ENCODE assay signal across 10 cellular contexts in genomic region chr13:114108141-114108761, GRCh38. TPM values are rescaled to one million over a fixed set of nuclear protein-coding genes. Genes with fewer than 3 reads are reported as not detected.
DNase-seq lines count a peak whose midpoint lies in the region; ATAC-seq and TF ChIP-seq lines count a peak whose summit lies in the region.
"Had no signal": no experiment of that assay in that cellular context is flagged by ENCODE, and none has a peak within 500 bp of the region (broad histone marks: within the 10 kb centered on the region; RNA-seq: fewer than 3 reads in every experiment).

No MANE protein-coding gene starts in this region.

- H3K4me3 Mint-ChIP-seq in activated naive CD4-positive, alpha-beta T cell treated with anti-CD3 and anti-CD28 coated beads, Interleukin-2, amount 50 U/mL, for 24 hours = peak overlapping the region; percentile 83
- no peak overlapping the region for H3K4me3 Mint-ChIP-seq in memory B cell

- intact Hi-C loops in stomach (cut with DNase I; ENCODE audit: low total_unique reads) = no loop called here

- no peak for TF ChIP-seq POLR2A in stomach (IDR thresholded peaks at IDR 0.05)

- H3K27ac ChIP-seq in stomach = peak overlapping the region in 3 of 5 donors; percentile 31 to 82 (median 62)
- H3K27ac ChIP-seq: pancreas, SJSA1 had no signal

- H3K27ac Mint-ChIP-seq in activated naive CD4-positive, alpha-beta T cell treated with anti-CD3 and anti-CD28 coated beads, Interleukin-2, amount 50 U/mL, for 24 hours = peak overlapping the region; percentile 98
- peak overlapping the region; percentile 94 for H3K27ac Mint-ChIP-seq in memory B cell

- TF ChIP-seq EP300 in stomach (IDR thresholded peaks at IDR 0.05) = no peak

- H3K9me3 ChIP-seq in stomach = no peaks in the 10 kb centered on the region
- H3K9me3 ChIP-seq: pancreas, SJSA1 had no signal

- H3K4me1 Mint-ChIP-seq in activated naive CD4-positive, alpha-beta T cell treated with anti-CD3 and anti-CD28 coated beads, Interleukin-2, amount 50 U/mL, for 24 hours = peaks cover 76% of the 10 kb centered on the region
- H3K4me1 Mint-ChIP-seq in memory B cell = peaks cover 27% of the 10 kb centered on the region

- H3K4me1 ChIP-seq in stomach = peaks cover 7 to 55% (median 42%) of the 10 kb centered on the region in 4 donors
- H3K4me1 ChIP-seq: pancreas had no signal

- no peaks in the 10 kb centered on the region for H3K27me3 Mint-ChIP-seq in activated naive CD4-positive, alpha-beta T cell treated with anti-CD3 and anti-CD28 coated beads, Interleukin-2, amount 50 U/mL, for 24 hours
- no peaks in the 10 kb centered on the region for H3K27me3 Mint-ChIP-seq in memory B cell

- H3K36me3 Mint-ChIP-seq in activated naive CD4-positive, alpha-beta T cell treated with anti-CD3 and anti-CD28 coated beads, Interleukin-2, amount 50 U/mL, for 24 hours = peaks cover 5% of the 10 kb centered on the region
- H3K36me3 Mint-ChIP-seq in memory B cell = peaks cover 9% of the 10 kb centered on the region

- no peak for ATAC-seq in activated CD4-positive, CD25-positive, alpha-beta regulatory T cell treated with anti-CD3 and anti-CD28 coated beads, Interleukin-2, amount 50 U/mL, for 24 hours
- ATAC-seq in memory B cell (ENCODE audit: low read depth) (no peak), HG02973 (IDR thresholded peaks at IDR 0.05; ENCODE audit: unreplicated experiment) (no peak)

- DNase-seq in activated CD4-positive, CD25-positive, alpha-beta regulatory T cell treated with anti-CD3 and anti-CD28 coated beads, Interleukin-2, amount 50 U/mL, for 72 hours = peak; percentile 23
- no peak for DNase-seq in memory B cell (ENCODE audit: low spot score in 2 of 2)
- no peak for DNase-seq in stomach
- no peak for DNase-seq in DMS 273 (lab: John Stamatoyannopoulos, UW; ENCODE audit: unreplicated experiment)
- DNase-seq in NCI-H2196 (lab: John Stamatoyannopoulos, UW; ENCODE audit: unreplicated experiment) = no peak

- H3K9me3 Mint-ChIP-seq in activated naive CD4-positive, alpha-beta T cell treated with anti-CD3 and anti-CD28 coated beads, Interleukin-2, amount 50 U/mL, for 24 hours = no peaks in the 10 kb centered on the region
- no peaks in the 10 kb centered on the region for H3K9me3 Mint-ChIP-seq in memory B cell

- H3K27me3 ChIP-seq in stomach = no peaks in the 10 kb centered on the region
- H3K27me3 ChIP-seq: pancreas, SJSA1 had no signal

- H3K36me3 ChIP-seq in stomach = no peaks in the 10 kb centered on the region
- H3K36me3 ChIP-seq: pancreas had no signal

- no peak overlapping the region for H3K4me3 ChIP-seq in stomach
- H3K4me3 ChIP-seq: pancreas, SJSA1 had no signal

- TF ChIP-seq CTCF in stomach (IDR thresholded peaks at IDR 0.05) = no peak

- 83 to 92% (median 91%) methylated on average over 32 to 33 of the region's 33 CpGs for WGBS in stomach, 5 donors

RNA-seq across cellular contexts. Expression of gene RASA3, which starts 24.2 kb away (rescaled TPM):
- 10 to 100 TPM in 1 of 5 donors, 1 to 10 TPM in 4; 3.8 to 22.3 (median 6.4) TPM for total RNA-seq in stomach
- polyA plus RNA-seq in stomach = 10 to 100 TPM in 2 of 3 donors, 1 to 10 TPM in 1; 3.7 to 11.8 (median 10.9) TPM
